ENCODE assay signal across 14 cellular contexts in genomic region chr6:24960991-24961475, GRCh38. TPM values are rescaled to one million over a fixed set of nuclear protein-coding genes. Genes with fewer than 3 reads are reported as not detected.
DNase-seq lines count a peak whose midpoint lies in the region; ATAC-seq and TF ChIP-seq lines count a peak whose summit lies in the region.
"Had no signal": no experiment of that assay in that cellular context is flagged by ENCODE, and none has a peak within 500 bp of the region (broad histone marks: within the 10 kb centered on the region; RNA-seq: fewer than 3 reads in every experiment).

No MANE protein-coding gene starts in this region.

- H3K27ac Mint-ChIP-seq in CD4-positive, alpha-beta T cell, result peak overlapping the region; percentile 91

- H3K4me3 ChIP-seq in fibroblast of villous mesenchyme (ENCODE audit: low read depth, low read length), result no peak overlapping the region
- H3K4me3 ChIP-seq in upper lobe of left lung, result no peak overlapping the region
- H3K4me3 ChIP-seq in thyroid gland (replicated peaks in 1 of 3), result no peak overlapping the region
- H3K4me3 ChIP-seq: left lung, sigmoid colon had no signal

- H3K4me3 Mint-ChIP-seq in CD4-positive, alpha-beta T cell, result peak overlapping the region; percentile 25

- 27 to 28% methylated on average over 3 of the region's 3 CpGs for WGBS in upper lobe of left lung, 2 donors
- 51 to 57% methylated on average over 3 of the region's 3 CpGs for WGBS in thyroid gland, 2 donors

- no peaks in the 10 kb centered on the region for H3K9me3 ChIP-seq in CD4-positive, alpha-beta T cell (ENCODE audit: control insufficient read depth, low read length)
- H3K9me3 ChIP-seq in upper lobe of left lung (no peaks in the 10 kb centered on the region), thyroid gland (no peaks in the 10 kb centered on the region)
- H3K9me3 ChIP-seq: left lung, sigmoid colon had no signal

- peak; percentile 81 for ATAC-seq in CD4-positive, alpha-beta T cell (ENCODE audit: poor library complexity)
- ATAC-seq in SK-N-SH treated with all-trans-retinoic acid at 6 μM for 48 hours, result no peak
- no peak for ATAC-seq in upper lobe of left lung (ENCODE audit: low FRiP score in 2 of 2)
- ATAC-seq: left lung had no signal

- peak in 2 of 10 experiments; percentile 11 to 21 for DNase-seq in CD4-positive, alpha-beta T cell
- DNase-seq in NOMO-1 treated with DMSO at 0.1 percent for 48 hours (lab: John Stamatoyannopoulos, UW; ENCODE audit: unreplicated experiment), result peak; percentile 57
- DNase-seq in fibroblast of villous mesenchyme (ENCODE audit: low read depth), result peak; percentile 22
- DNase-seq in upper lobe of left lung, result no peak
- DNase-seq in GM20000 (ENCODE audit: low spot score), result no peak
- DNase-seq in thyroid gland, result no peak
- DNase-seq: activated CD4-positive, CD25-positive, alpha-beta regulatory T cell treated with anti-CD3 and anti-CD28 coated beads, Interleukin-2, amount 50 U/mL, for 72 hours; erythroblast; hypothalamus; left lung; NCI-H146; sigmoid colon had no signal

- H3K27ac ChIP-seq in 22Rv1 (peak overlapping the region; percentile 35), upper lobe of left lung (no peak overlapping the region), thyroid gland (no peak overlapping the region)
- H3K27ac ChIP-seq in CD4-positive, alpha-beta T cell (ENCODE audit: low read depth, low read length), result peak overlapping the region; percentile 68
- H3K27ac ChIP-seq: left lung, sigmoid colon had no signal

- TF ChIP-seq EP300 in upper lobe of left lung (IDR thresholded peaks at IDR 0.05), result no peak

- no peaks in the 10 kb centered on the region for H3K27me3 ChIP-seq in CD4-positive, alpha-beta T cell (ENCODE audit: control insufficient read depth, insufficient read depth, low read length)
- no peaks in the 10 kb centered on the region for H3K27me3 ChIP-seq in upper lobe of left lung
- no peaks in the 10 kb centered on the region for H3K27me3 ChIP-seq in thyroid gland
- H3K27me3 ChIP-seq: left lung, sigmoid colon had no signal

- POLR2A ChIA-PET in CD4-positive, alpha-beta T cell (lab: Charles Lee), result interaction anchor here (1.3 to 20.8 kb wide), 8 partner anchors 9 to 40 kb away, joined by 3 to 1043 read pairs (median 18); partner anchors contain the start of gene RIPOR2

- H3K27me3 Mint-ChIP-seq in CD4-positive, alpha-beta T cell, result no peaks in the 10 kb centered on the region

- H3K9me3 Mint-ChIP-seq in CD4-positive, alpha-beta T cell, result peaks cover 2% of the 10 kb centered on the region

- peaks cover 96% of the 10 kb centered on the region for H3K4me1 Mint-ChIP-seq in CD4-positive, alpha-beta T cell (ENCODE audit: low read depth)

- no peaks in the 10 kb centered on the region for H3K36me3 ChIP-seq in upper lobe of left lung
- no peaks in the 10 kb centered on the region for H3K36me3 ChIP-seq in thyroid gland
- H3K36me3 ChIP-seq: left lung, sigmoid colon had no signal

- TF ChIP-seq CTCF in 22Rv1 (IDR thresholded peaks at IDR 0.05) (no peak), fibroblast of villous mesenchyme (IDR thresholded peaks at IDR 0.05; ENCODE audit: insufficient read depth, low read depth, low read length) (no peak), upper lobe of left lung (IDR thresholded peaks at IDR 0.05) (no peak), GM20000 (IDR thresholded peaks at IDR 0.05; ENCODE audit: extremely low read depth, missing control alignments) (no peak), thyroid gland (IDR thresholded peaks at IDR 0.05) (no peak)
- TF ChIP-seq CTCF in CD4-positive, alpha-beta T cell (IDR thresholded peaks at IDR 0.05), result no peak

- no peak for TF ChIP-seq POLR2A in upper lobe of left lung (IDR thresholded peaks at IDR 0.05)
- no peak for TF ChIP-seq POLR2A in thyroid gland (IDR thresholded peaks at IDR 0.05)

- intact Hi-C loops in CD4-positive, alpha-beta T cell (cut with DNase I, micrococcal nuclease), result loop anchor here in 1 of 2 experiments (1.0 kb wide), 1 partner anchor 10 kb away; no protein-coding TSS in a partner anchor
- intact Hi-C loops in thyroid gland (cut with DNase I), result no loop called here

- H3K4me1 ChIP-seq in upper lobe of left lung (no peaks in the 10 kb centered on the region), thyroid gland (no peaks in the 10 kb centered on the region)

- CTCF ChIA-PET in CD4-positive, alpha-beta T cell (lab: Charles Lee), result interaction anchor here (1.0 to 3.2 kb wide), 5 partner anchors 31 to 101 kb away, joined by 3 to 24 read pairs (median 3); no protein-coding TSS in a partner anchor

- H3K36me3 Mint-ChIP-seq in CD4-positive, alpha-beta T cell (ENCODE audit: low read depth), result peaks cover 29% of the 10 kb centered on the region

TF ChIP-seq in SK-N-SH treated with all-trans-retinoic acid at 6 μM for 48 hours, 23 proteins besides CTCF, POLR2A, EP300 and RAD21:
- TF ChIP-seq SNAI2 (CRISPR knock-in tag; IDR thresholded peaks at IDR 0.05), result no peak
- TF ChIP-seq ZC3H10 (CRISPR knock-in tag; IDR thresholded peaks at IDR 0.05), result no peak
- TF ChIP-seq CREB5 (CRISPR knock-in tag; IDR thresholded peaks at IDR 0.05; ENCODE audit: low read depth), result no peak
- TF ChIP-seq ESRRG (CRISPR knock-in tag; IDR thresholded peaks at IDR 0.05), result no peak
- no peak for TF ChIP-seq CSDC2 (CRISPR knock-in tag; IDR thresholded peaks at IDR 0.05)
- TF ChIP-seq TCF4 (CRISPR knock-in tag; IDR thresholded peaks at IDR 0.05; ENCODE audit: borderline replicate concordance), result no peak
- TF ChIP-seq ZFP3 (CRISPR knock-in tag; IDR thresholded peaks at IDR 0.05), result no peak
- no peak for TF ChIP-seq POU6F1 (CRISPR knock-in tag; IDR thresholded peaks at IDR 0.05; ENCODE audit: borderline replicate concordance, low read depth)
- no peak for TF ChIP-seq GLIS3 (CRISPR knock-in tag; IDR thresholded peaks at IDR 0.05)
- TF ChIP-seq PATZ1 (CRISPR knock-in tag; IDR thresholded peaks at IDR 0.05; ENCODE audit: borderline replicate concordance), result no peak
- no peak for TF ChIP-seq ARNTL (CRISPR knock-in tag; IDR thresholded peaks at IDR 0.05; ENCODE audit: borderline replicate concordance, low read depth)

RNA-seq across cellular contexts. Expression of gene RIPOR2, which starts 25.3 kb away (rescaled TPM):
- total RNA-seq in CD4-positive, alpha-beta T cell, result 100 to 1,000 TPM; 123 to 129 TPM
- total RNA-seq in fibroblast of villous mesenchyme (5.2 and 15.8 TPM in 2 replicates), upper lobe of left lung (10 to 100 TPM; 25.3 to 67.1 (median 48.3) TPM), thyroid gland (10 to 100 TPM in 1 of 4 donors, 1 to 10 TPM in 3; 3.1 to 13.0 (median 8.4) TPM)

Comparison
In these comparisons a context has a peak if more than half of its experiments do, and no peak if none do; other contexts are left out.
1. H3K27ac ChIP-seq: peak in 22Rv1 (single experiment) and CD4-positive, alpha-beta T cell (single experiment); none in upper lobe of left lung (0 of 4) and thyroid gland (0 of 3).
2. DNase-seq: peak in NOMO-1 treated with DMSO at 0.1 percent for 48 hours (single experiment) and fibroblast of villous mesenchyme (single experiment); none in upper lobe of left lung (0 of 2), GM20000 (single experiment) and thyroid gland (0 of 2).